ENCODE assay signal across 8 cellular contexts in the genomic region with DNA sequence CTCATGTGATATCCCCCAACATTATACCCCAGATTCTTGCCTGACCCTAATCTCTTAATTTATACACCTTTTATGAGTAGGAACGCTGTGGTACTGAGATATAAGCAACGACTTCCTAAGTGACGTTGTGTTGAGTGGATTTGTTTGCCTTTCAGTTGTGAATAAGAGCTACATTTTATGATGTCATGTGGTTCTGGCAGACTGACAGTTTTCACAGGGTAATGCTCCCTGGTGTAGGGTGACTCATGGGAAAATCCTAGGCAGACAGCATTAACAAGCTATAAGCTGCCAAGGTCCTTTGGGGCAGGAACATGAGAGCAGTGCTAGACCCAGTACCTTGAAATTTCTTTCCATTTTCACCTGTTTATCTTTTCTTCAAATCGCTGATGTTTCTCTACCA. TPM values are rescaled to one million over a fixed set of nuclear protein-coding genes. Genes with fewer than 3 reads are reported as not detected.
DNase-seq lines count a peak whose midpoint lies in the region; ATAC-seq lines count a peak whose summit lies in the region.

No MANE protein-coding gene starts in this region.

- DNase-seq in GM04504 (ENCODE audit: low read depth) (peak; percentile 99), SW 1271 (lab: John Stamatoyannopoulos, UW) (peak; percentile 90 to 94), iris pigment epithelial cell (ENCODE audit: low read depth) (peak; percentile 100), OCI-M2 (lab: John Stamatoyannopoulos, UW; ENCODE audit: unreplicated experiment) (no peak), mesenteric fat pad (ENCODE audit: low spot score) (no peak)

- ATAC-seq in HG03469 (IDR thresholded peaks at IDR 0.05; ENCODE audit: unreplicated experiment) (peak; percentile 34), GM21528 (IDR thresholded peaks at IDR 0.05; ENCODE audit: low FRiP score, unreplicated experiment) (no peak), HG02678 (IDR thresholded peaks at IDR 0.05; ENCODE audit: unreplicated experiment) (no peak)

RNA-seq across cellular contexts. Expression of a gene that starts 11.2 kb away (rescaled TPM):
- 3.6 TPM for total RNA-seq in mesenteric fat pad

RNA-seq across cellular contexts. Expression of a gene that starts 35.7 kb away (rescaled TPM):
- not detected for total RNA-seq in mesenteric fat pad

Comparison
In these comparisons a context has a peak if more than half of its experiments do, and no peak if none do; other contexts are left out.
1. DNase-seq: peak in GM04504 (single experiment), SW 1271 (2 of 2) and iris pigment epithelial cell (single experiment); none in OCI-M2 (single experiment) and mesenteric fat pad (single experiment).